In the genomic region with DNA sequence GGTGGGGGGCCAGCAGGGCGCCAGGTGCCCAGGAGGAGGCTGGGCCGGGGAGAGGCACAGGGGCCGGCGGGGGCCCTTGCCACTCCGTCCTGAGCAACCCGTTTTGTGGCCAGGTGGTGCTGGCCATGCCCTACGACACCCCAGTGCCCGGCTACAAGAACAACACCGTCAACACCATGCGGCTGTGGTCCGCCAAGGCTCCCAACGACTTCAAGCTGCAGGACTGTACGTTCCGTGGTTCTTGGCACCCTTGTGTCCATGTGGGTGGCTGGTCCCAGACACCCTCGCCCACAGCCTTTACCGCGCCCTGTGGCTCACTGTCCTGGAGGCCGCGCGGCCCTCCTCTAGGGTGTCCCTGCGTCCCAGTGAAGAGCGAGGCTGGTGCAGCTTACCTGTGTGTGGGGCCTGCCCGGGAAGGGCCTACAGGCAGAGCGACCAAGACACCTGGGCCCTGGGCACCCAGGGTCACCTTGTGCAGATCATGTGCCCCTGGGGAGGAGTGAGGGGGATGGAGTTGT, we compare ENCODE assay signal across 19 cellular contexts. TPM values are rescaled to one million over a fixed set of nuclear protein-coding genes. Genes with fewer than 3 reads are reported as not detected.
A peak's percentile ranks its signal among the peaks of the same experiment; 100 is the strongest.
DNase-seq lines count a peak whose midpoint lies in the region; ATAC-seq and TF ChIP-seq lines count a peak whose summit lies in the region.
"Had no signal": no experiment of that assay in that cellular context is flagged by ENCODE, and none has a peak within 500 bp of the region (broad histone marks: within the 10 kb centered on the region; RNA-seq: fewer than 3 reads in every experiment).

No MANE protein-coding gene starts in this region.

- H3K4me3 ChIP-seq in gastroesophageal sphincter (no peak overlapping the region), lower lobe of right lung (no peak overlapping the region), thyroid gland (replicated peaks in 1 of 3) (no peak overlapping the region)
- H3K4me3 ChIP-seq: cardiac muscle cell, left lung, SJCRH30 had no signal

- peaks cover under 1% of the 10 kb centered on the region for H3K4me1 Mint-ChIP-seq in activated naive CD4-positive, alpha-beta T cell treated with anti-CD3 and anti-CD28 coated beads, Interleukin-2, amount 10 ng/mL, durations not matched to agents 7 days and 5 days
- H3K4me1 Mint-ChIP-seq: activated CD4-positive, alpha-beta T cell treated with anti-CD3 and anti-CD28 coated beads for 36 hours; CD8-positive, alpha-beta memory T cell had no signal

- peaks cover 10% of the 10 kb centered on the region for H3K36me3 Mint-ChIP-seq in activated naive CD4-positive, alpha-beta T cell treated with anti-CD3 and anti-CD28 coated beads, Interleukin-2, amount 10 ng/mL, durations not matched to agents 7 days and 5 days

- H3K4me1 ChIP-seq in gastroesophageal sphincter (peaks cover 0 to 73% (median 10%) of the 10 kb centered on the region in 3 donors), lower lobe of right lung (no peaks in the 10 kb centered on the region), thyroid gland (peaks cover 0 to 13% of the 10 kb centered on the region in 2 donors)
- H3K4me1 ChIP-seq: left lung had no signal

- 81 to 90% methylated on average over 2 to 3 of the region's 24 CpGs for WGBS in gastroesophageal sphincter (ENCODE audit: low coverage in 1 of 2), 2 donors
- 89 to 100% methylated on average over 10 to 15 of the region's 24 CpGs for WGBS in thyroid gland, 2 donors

- peak overlapping the region in 3 of 4 donors; percentile 63 to 83 (median 81) for H3K27ac ChIP-seq in gastroesophageal sphincter
- H3K27ac ChIP-seq in lower lobe of right lung = no peak overlapping the region
- H3K27ac ChIP-seq in thyroid gland = no peak overlapping the region
- H3K27ac ChIP-seq: cardiac muscle cell, left lung, SJCRH30 had no signal

- H3K27ac Mint-ChIP-seq in activated naive CD4-positive, alpha-beta T cell treated with anti-CD3 and anti-CD28 coated beads, Interleukin-2, amount 10 ng/mL, durations not matched to agents 7 days and 5 days = no peak overlapping the region
- H3K27ac Mint-ChIP-seq: activated CD4-positive, alpha-beta T cell treated with anti-CD3 and anti-CD28 coated beads for 36 hours; CD8-positive, alpha-beta memory T cell; stimulated activated naive B cell treated with anti-CD40 and anti-IgM and Interleukin-4, amounts not matched to agents 10 μg/mL and 1 μg/mL and 100 μg/mL, for 72 hours had no signal

- no peak for TF ChIP-seq EP300 in gastroesophageal sphincter (IDR thresholded peaks at IDR 0.05)

- H3K9me3 Mint-ChIP-seq in activated naive CD4-positive, alpha-beta T cell treated with anti-CD3 and anti-CD28 coated beads, Interleukin-2, amount 10 ng/mL, durations not matched to agents 7 days and 5 days = no peaks in the 10 kb centered on the region
- H3K9me3 Mint-ChIP-seq: CD8-positive, alpha-beta memory T cell; stimulated activated naive B cell treated with anti-CD40 and anti-IgM and Interleukin-4, amounts not matched to agents 10 μg/mL and 1 μg/mL and 100 μg/mL, for 72 hours had no signal

- ATAC-seq in gastroesophageal sphincter (no peak), lower lobe of right lung (no peak)
- ATAC-seq: activated CD4-positive, alpha-beta T cell treated with anti-CD3 and anti-CD28 coated beads for 36 hours; left lung; stimulated activated naive B cell treated with anti-CD40 and anti-IgM and Interleukin-4, amounts not matched to agents 10 μg/mL and 1 μg/mL and 100 μg/mL, for 72 hours had no signal

- no peak overlapping the region for H3K4me3 Mint-ChIP-seq in activated naive CD4-positive, alpha-beta T cell treated with anti-CD3 and anti-CD28 coated beads, Interleukin-2, amount 10 ng/mL, durations not matched to agents 7 days and 5 days
- H3K4me3 Mint-ChIP-seq: activated CD4-positive, alpha-beta T cell treated with anti-CD3 and anti-CD28 coated beads for 36 hours; CD8-positive, alpha-beta memory T cell; stimulated activated naive B cell treated with anti-CD40 and anti-IgM and Interleukin-4, amounts not matched to agents 10 μg/mL and 1 μg/mL and 100 μg/mL, for 72 hours had no signal

- TF ChIP-seq POLR2A in gastroesophageal sphincter (IDR thresholded peaks at IDR 0.05) = no peak
- TF ChIP-seq POLR2A in thyroid gland (IDR thresholded peaks at IDR 0.05) = no peak

- no peaks in the 10 kb centered on the region for H3K9me3 ChIP-seq in gastroesophageal sphincter
- no peaks in the 10 kb centered on the region for H3K9me3 ChIP-seq in lower lobe of right lung
- no peaks in the 10 kb centered on the region for H3K9me3 ChIP-seq in thyroid gland
- H3K9me3 ChIP-seq: left lung, SJCRH30 had no signal

- TF ChIP-seq CTCF in gastroesophageal sphincter (IDR thresholded peaks at IDR 0.05) (no peak), lower lobe of right lung (IDR thresholded peaks at IDR 0.05) (no peak), thyroid gland (IDR thresholded peaks at IDR 0.05) (no peak)

- intact Hi-C loops in lower lobe of right lung (cut with DNase I) (no loop called here), thyroid gland (cut with DNase I) (no loop called here)

- H3K36me3 ChIP-seq in gastroesophageal sphincter = peaks cover 0 to 100% of the 10 kb centered on the region in 2 donors
- H3K36me3 ChIP-seq in lower lobe of right lung = peaks cover 99% of the 10 kb centered on the region
- H3K36me3 ChIP-seq in thyroid gland = peaks cover 52 to 59% of the 10 kb centered on the region in 2 donors

- DNase-seq in activated naive CD4-positive, alpha-beta T cell treated with anti-CD3 and anti-CD28 coated beads, Interleukin-2, amount 10 ng/mL, durations not matched to agents 7 days and 5 days = peak; percentile 16
- no peak for DNase-seq in activated naive CD4-positive, alpha-beta T cell (lab: John Stamatoyannopoulos, UW)
- DNase-seq in lower lobe of right lung = peak; percentile 20
- DNase-seq in thyroid gland = peak; percentile 0 to 2
- no peak for DNase-seq in effector CD8-positive, alpha-beta T cell (lab: John Stamatoyannopoulos, UW)
- DNase-seq in NCI-H82 treated with DMSO at 0.1 percent for 48 hours (lab: John Stamatoyannopoulos, UW; ENCODE audit: unreplicated experiment) = no peak
- DNase-seq in central memory CD4-positive, alpha-beta T cell = no peak
- DNase-seq: activated CD8-positive, alpha-beta memory T cell treated with anti-CD3 and anti-CD28 coated beads, Interleukin-2, amount 50 U/mL, for 48 hours; KBM-7; NCI-H1930; NCI-H510A treated with DMSO at 0.1 percent for 48 hours; SJCRH30; stimulated activated CD4-positive, alpha-beta T cell treated with anti-CD3 and anti-CD28 coated beads, Interleukin-12 subunit alpha, Interleukin-12 subunit beta, amount 100 ng/mL, for 4 hours; stimulated activated naive B cell treated with anti-CD40 and anti-IgM and Interleukin-4, amounts not matched to agents 10 μg/mL and 1 μg/mL and 100 μg/mL, for 72 hours had no signal

- no peaks in the 10 kb centered on the region for H3K27me3 ChIP-seq in gastroesophageal sphincter
- no peaks in the 10 kb centered on the region for H3K27me3 ChIP-seq in lower lobe of right lung (ENCODE audit: low read depth)
- H3K27me3 ChIP-seq in thyroid gland = no peaks in the 10 kb centered on the region
- H3K27me3 ChIP-seq: cardiac muscle cell, left lung, SJCRH30 had no signal

- no peaks in the 10 kb centered on the region for H3K27me3 Mint-ChIP-seq in activated naive CD4-positive, alpha-beta T cell treated with anti-CD3 and anti-CD28 coated beads, Interleukin-2, amount 10 ng/mL, durations not matched to agents 7 days and 5 days
- H3K27me3 Mint-ChIP-seq: activated CD4-positive, alpha-beta T cell treated with anti-CD3 and anti-CD28 coated beads for 36 hours; CD8-positive, alpha-beta memory T cell; stimulated activated naive B cell treated with anti-CD40 and anti-IgM and Interleukin-4, amounts not matched to agents 10 μg/mL and 1 μg/mL and 100 μg/mL, for 72 hours had no signal

- CTCF ChIA-PET in activated naive CD4-positive, alpha-beta T cell treated with anti-CD3 and anti-CD28 coated beads, Interleukin-2, amount 10 ng/mL, durations not matched to agents 7 days and 5 days (lab: Charles Lee) = no interaction called here

RNA-seq across cellular contexts. Expression of a gene that starts 28.7 kb away (rescaled TPM):
- total RNA-seq in gastroesophageal sphincter (100 to 1,000 TPM; 131 to 663 (median 337) TPM), lower lobe of right lung (57.5 TPM), thyroid gland (100 to 1,000 TPM in 1 of 4 donors, 10 to 100 TPM in 3; 83.2 to 141 (median 94.6) TPM)

Comparison
In these comparisons a context has a peak if more than half of its experiments do, and no peak if none do; other contexts are left out.
1. DNase-seq: peak in activated naive CD4-positive, alpha-beta T cell treated with anti-CD3 and anti-CD28 coated beads, Interleukin-2, amount 10 ng/mL, durations not matched to agents 7 days and 5 days (single experiment), lower lobe of right lung (single experiment) and thyroid gland (2 of 2); none in activated naive CD4-positive, alpha-beta T cell (0 of 4), effector CD8-positive, alpha-beta T cell (single experiment), NCI-H82 treated with DMSO at 0.1 percent for 48 hours (single experiment) and central memory CD4-positive, alpha-beta T cell (single experiment).
2. H3K27ac ChIP-seq: peak in gastroesophageal sphincter (3 of 4); none in lower lobe of right lung (single experiment) and thyroid gland (0 of 3).